Comparison of ENCODE assay signal across 20 cellular contexts in the genomic region with DNA sequence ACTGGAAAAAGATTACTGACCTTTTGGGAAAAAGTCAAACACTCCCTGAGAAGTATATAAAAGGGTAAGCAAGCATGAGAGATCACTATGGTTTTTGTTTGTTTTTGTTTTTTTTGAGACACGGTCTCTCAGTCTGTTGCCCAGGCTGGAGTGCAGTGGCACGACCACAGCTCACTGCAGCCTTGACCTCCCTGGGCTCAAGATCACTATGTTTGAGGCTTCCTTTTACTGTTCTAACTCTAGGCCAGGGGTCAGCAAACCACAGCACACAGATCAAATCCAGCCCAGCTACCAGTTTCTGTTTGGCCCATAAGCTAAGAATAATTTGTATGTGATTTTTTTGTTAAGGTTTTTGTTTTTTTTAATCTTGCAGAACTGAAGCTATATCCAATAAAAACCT. TPM values are rescaled to one million over a fixed set of nuclear protein-coding genes. Genes with fewer than 3 reads are reported as not detected.
"Had no signal": no experiment of that assay in that cellular context is flagged by ENCODE, and none has a peak within 500 bp of the region (broad histone marks: within the 10 kb centered on the region; RNA-seq: fewer than 3 reads in every experiment).

No MANE protein-coding gene starts in this region.

- ATAC-seq: activated CD4-positive, CD25-positive, alpha-beta regulatory T cell treated with anti-CD3 and anti-CD28 coated beads, Interleukin-2, amount 50 U/mL, for 24 hours; activated naive CD4-positive, alpha-beta T cell treated with anti-CD3 and anti-CD28 coated beads, Interleukin-2, amount 50 U/mL, for 72 hours; left lung; mucosa of descending colon; psoas muscle; T-cell had no signal

- H3K27me3 ChIP-seq: left lung, neural progenitor cell, transverse colon, uterus had no signal

- H3K27ac Mint-ChIP-seq: neural progenitor cell had no signal

- H3K36me3 ChIP-seq: uterus had no signal

- H3K4me3 Mint-ChIP-seq: memory B cell, naive B cell, neural progenitor cell, T-cell had no signal

- H3K4me3 ChIP-seq: left lung, mucosa of descending colon, neural progenitor cell, psoas muscle, transverse colon, uterus had no signal

- H3K27ac ChIP-seq: epithelial cell of prostate, left lung, neural progenitor cell, psoas muscle, transverse colon, uterus had no signal

- DNase-seq: activated effector memory CD4-positive, alpha-beta T cell treated with Interleukin-2 at 50 U/mL for 16 hours; amniotic stem cell; foreskin melanocyte; kidney; left lung; mucosa of descending colon; naive B cell; psoas muscle; right cardiac atrium; SK-N-SH; stimulated activated CD4-positive, alpha-beta T cell treated with anti-CD3 and anti-CD28 coated beads, Interleukin-2, amount 100 ng/mL, for 24 hours; stimulated activated naive CD4-positive, alpha-beta T cell treated with Interleukin-2 at 50 U/mL for 16 hours; T-cell; transverse colon; uterus had no signal

- H3K9me3 ChIP-seq: left lung, mucosa of descending colon, psoas muscle, SK-N-SH, transverse colon, uterus had no signal

- H3K9me3 Mint-ChIP-seq: activated naive CD4-positive, alpha-beta T cell treated with anti-CD3 and anti-CD28 coated beads, Interleukin-2, amount 50 U/mL, for 72 hours; memory B cell; naive B cell; neural progenitor cell; T-cell had no signal

- H3K27me3 Mint-ChIP-seq: memory B cell, naive B cell, T-cell had no signal

- H3K4me1 ChIP-seq: left lung, neural progenitor cell, psoas muscle, transverse colon, uterus had no signal

- H3K4me1 Mint-ChIP-seq: memory B cell, naive B cell, neural progenitor cell, T-cell had no signal

RNA-seq across cellular contexts. Expression of a gene that starts 52.6 kb away (rescaled TPM):
- total RNA-seq: activated naive CD4-positive, alpha-beta T cell treated with anti-CD3 and anti-CD28 coated beads, Interleukin-2, amount 50 U/mL, for 72 hours had no signal
